Comparison of ENCODE assay signal across 1 cellular context in genomic region chr6:43927525-43928210, GRCh38.
TF ChIP-seq lines count a peak whose summit lies in the region.

No MANE protein-coding gene starts in this region.

TF ChIP-seq in K562, 482 proteins besides CTCF, POLR2A, EP300 and RAD21 (continued from another document):
- TF ChIP-seq USF2 (CRISPR knock-in tag; IDR thresholded peaks at IDR 0.05) (peak; percentile 43; the same call in 1 of the 2 replicates), ZNF507 (tag; conservative IDR thresholded peaks at IDR 0.05) (no peak), CREB5 (CRISPR knock-in tag; IDR thresholded peaks at IDR 0.05) (0 out of 2 replicates have a peak, but pooled peaks have one; percentile 0), JUND (IDR thresholded peaks at IDR 0.05; ENCODE audit: borderline replicate concordance, low read depth, low read length) (no peak), JUND (tag; IDR thresholded peaks at IDR 0.05; ENCODE audit: borderline replicate concordance, low read depth, low read length) (0 out of 3 replicates have a peak, but pooled peaks have one; percentile 5), HDAC1 (IDR thresholded peaks at IDR 0.05) (no peak), TFE3 (CRISPR knock-in tag; IDR thresholded peaks at IDR 0.05) (peak; percentile 87), HNRNPLL (IDR thresholded peaks at IDR 0.05; ENCODE audit: low read depth, low read length, poor library complexity, severe bottlenecking) (peak; percentile 6), NKRF (IDR thresholded peaks at IDR 0.05; ENCODE audit: borderline replicate concordance) (no peak), PCBP2 (IDR thresholded peaks at IDR 0.05; ENCODE audit: low read depth, low read length, poor library complexity, severe bottlenecking) (no peak), ETS2 (tag; IDR thresholded peaks at IDR 0.05; ENCODE audit: borderline replicate concordance, poor library complexity, severe bottlenecking) (no peak), MECOM (CRISPR knock-in tag; IDR thresholded peaks at IDR 0.05) (0 out of 2 replicates have a peak, but pooled peaks have one; percentile 18), DMBX1 (CRISPR knock-in tag; IDR thresholded peaks at IDR 0.05; ENCODE audit: borderline replicate concordance) (peak; percentile 52), STAG1 (CRISPR knock-in tag; IDR thresholded peaks at IDR 0.05; ENCODE audit: borderline replicate concordance) (peak; percentile 31; the same call in 1 of the 2 replicates), HINFP (tag; conservative IDR thresholded peaks at IDR 0.05; ENCODE audit: low read depth) (0 out of 2 replicates have a peak, but pooled peaks have one; percentile 58), HMGXB4 (CRISPR knock-in tag; IDR thresholded peaks at IDR 0.05) (0 out of 2 replicates have a peak, but pooled peaks have one; percentile 38), TOE1 (IDR thresholded peaks at IDR 0.05; ENCODE audit: borderline replicate concordance) (peak; percentile 59), TOE1 (CRISPR knock-in tag; IDR thresholded peaks at IDR 0.05; ENCODE audit: borderline replicate concordance, low read depth) (no peak)
